Comparison of ENCODE assay signal across 19 cellular contexts in genomic region chrX:20596856-20597255, GRCh38.
"Had no signal": no experiment of that assay in that cellular context is flagged by ENCODE, and none has a peak within 500 bp of the region (broad histone marks: within the 10 kb centered on the region; RNA-seq: fewer than 3 reads in every experiment).

No MANE protein-coding gene starts in this region.

- H3K4me1 ChIP-seq: body of pancreas, heart right ventricle, parathyroid adenoma, stomach, testis, upper lobe of left lung had no signal

- ATAC-seq: body of pancreas, heart right ventricle, right cardiac atrium had no signal

- H3K36me3 ChIP-seq: cardiac muscle cell, heart right ventricle, stomach, upper lobe of left lung had no signal

- H3K9me3 Mint-ChIP-seq: activated CD4-positive, alpha-beta T cell treated with anti-CD3 and anti-CD28 coated beads, Interleukin-2, amount 10 ng/mL, durations not matched to agents 7 days and 5 days; activated T-cell treated with anti-CD3 and anti-CD28 coated beads, Interleukin-2, amount 50 U/mL, for 72 hours; dendritic cell treated with granulocyte-macrophage colony-stimulating factor and Interleukin-4, amounts not matched to agents 40 ng/mL and 50 ng/mL, for 4 days; nephron progenitor cell had no signal

- H3K9ac ChIP-seq: parathyroid adenoma had no signal

- DNase-seq: activated CD4-positive, alpha-beta T cell treated with anti-CD3 and anti-CD28 coated beads, Interleukin-2, amount 10 ng/mL, durations not matched to agents 7 days and 5 days; activated gamma-delta T cell treated with Interleukin-2 at 50 U/mL for 16 hours; body of pancreas; effector CD4-positive, alpha-beta T cell; foreskin fibroblast; heart right ventricle; left cardiac atrium; mesenchymal stem cell; nephron progenitor cell; stomach; testis; upper lobe of left lung had no signal

- H3K27me3 ChIP-seq: body of pancreas, cardiac muscle cell, stomach, testis, upper lobe of left lung had no signal

- H3K27ac Mint-ChIP-seq: activated CD4-positive, alpha-beta T cell treated with anti-CD3 and anti-CD28 coated beads, Interleukin-2, amount 10 ng/mL, durations not matched to agents 7 days and 5 days; activated T-cell treated with anti-CD3 and anti-CD28 coated beads, Interleukin-2, amount 50 U/mL, for 72 hours; dendritic cell treated with granulocyte-macrophage colony-stimulating factor and Interleukin-4, amounts not matched to agents 40 ng/mL and 50 ng/mL, for 4 days; nephron progenitor cell had no signal

- H3K9me3 ChIP-seq: body of pancreas, heart right ventricle, stomach, testis, upper lobe of left lung had no signal

- H3K4me3 Mint-ChIP-seq: activated CD4-positive, alpha-beta T cell treated with anti-CD3 and anti-CD28 coated beads, Interleukin-2, amount 10 ng/mL, durations not matched to agents 7 days and 5 days; activated naive CD8-positive, alpha-beta T cell; dendritic cell treated with granulocyte-macrophage colony-stimulating factor and Interleukin-4, amounts not matched to agents 40 ng/mL and 50 ng/mL, for 4 days; nephron progenitor cell had no signal

- H3K27me3 Mint-ChIP-seq: activated CD4-positive, alpha-beta T cell treated with anti-CD3 and anti-CD28 coated beads, Interleukin-2, amount 10 ng/mL, durations not matched to agents 7 days and 5 days; activated naive CD8-positive, alpha-beta T cell; dendritic cell treated with granulocyte-macrophage colony-stimulating factor and Interleukin-4, amounts not matched to agents 40 ng/mL and 50 ng/mL, for 4 days had no signal

- H3K4me3 ChIP-seq: body of pancreas, cardiac muscle cell, heart right ventricle, SK-N-MC, stomach, testis, upper lobe of left lung had no signal

- H3K36me3 Mint-ChIP-seq: activated naive CD8-positive, alpha-beta T cell had no signal
